In the genomic region with DNA sequence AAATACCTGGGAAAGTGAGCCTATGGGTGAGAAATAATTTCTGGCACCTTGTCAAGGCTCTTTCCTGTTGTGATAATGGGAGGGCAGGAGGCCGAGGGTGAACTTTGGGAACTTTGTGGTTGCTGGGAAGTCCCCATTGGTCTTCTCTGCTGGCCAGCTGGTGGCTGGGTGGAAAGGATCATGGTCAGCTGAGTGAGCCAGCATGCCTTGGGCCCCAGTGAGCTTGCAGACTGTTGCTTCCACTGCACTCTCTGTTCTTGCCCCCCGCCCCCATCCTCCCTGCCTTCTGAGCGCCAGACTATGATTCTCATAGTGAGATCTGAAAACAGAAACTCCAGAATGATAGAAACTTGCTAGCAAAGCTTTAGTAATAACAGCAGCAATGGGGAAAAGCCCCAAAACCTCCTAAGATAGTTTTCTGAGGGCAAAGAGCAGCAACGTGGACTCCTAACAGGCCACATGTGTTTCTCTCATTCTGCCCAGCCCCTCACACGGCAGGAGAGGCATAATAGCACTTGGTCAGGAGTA, we compare ENCODE assay signal across 11 cellular contexts.
DNase-seq lines count a peak whose midpoint lies in the region; ATAC-seq lines count a peak whose summit lies in the region.
"Had no signal": no experiment of that assay in that cellular context is flagged by ENCODE, and none has a peak within 500 bp of the region (broad histone marks: within the 10 kb centered on the region; RNA-seq: fewer than 3 reads in every experiment).

No MANE protein-coding gene starts in this region.

- H3K36me3 Mint-ChIP-seq in activated CD4-positive, alpha-beta T cell treated with anti-CD3 and anti-CD28 coated beads, Interleukin-2, amount 10 ng/mL, durations not matched to agents 24 days and 14 days (ENCODE audit: low read depth) = no peaks in the 10 kb centered on the region

- peak overlapping the region; percentile 39 for H3K27ac Mint-ChIP-seq in activated CD4-positive, alpha-beta T cell treated with anti-CD3 and anti-CD28 coated beads, Interleukin-2, amount 10 ng/mL, durations not matched to agents 24 days and 14 days

- peaks cover 12% of the 10 kb centered on the region for H3K4me1 Mint-ChIP-seq in activated CD4-positive, alpha-beta T cell treated with anti-CD3 and anti-CD28 coated beads, Interleukin-2, amount 10 ng/mL, durations not matched to agents 24 days and 14 days

- intact Hi-C loops in activated CD4-positive, alpha-beta T cell treated with anti-CD3 and anti-CD28 coated beads, Interleukin-2, amount 10 ng/mL, durations not matched to agents 24 days and 14 days (cut with micrococcal nuclease) = loop anchor here (1.0 to 5.0 kb wide), 4 partner anchors 69 to 746 kb away; partner anchors contain the start of gene VLDLR

- peak; percentile 58 for ATAC-seq in HG02852 (IDR thresholded peaks at IDR 0.05; ENCODE audit: unreplicated experiment)
- ATAC-seq: A549, heart left ventricle had no signal

- DNase-seq in activated CD4-positive, alpha-beta T cell treated with anti-CD3 and anti-CD28 coated beads, Interleukin-2, amount 10 ng/mL, durations not matched to agents 24 days and 14 days = peak; percentile 62
- DNase-seq in activated CD4-positive, alpha-beta T cell treated with anti-CD3 and anti-CD28 coated beads, Interleukin-2, amount 50 U/mL, for 4 hours = no peak
- DNase-seq in activated CD4-positive, CD25-positive, alpha-beta regulatory T cell treated with anti-CD3 and anti-CD28 coated beads, Interleukin-2, amount 50 U/mL, for 72 hours = peak; percentile 53
- DNase-seq in stimulated activated CD8-positive, alpha-beta memory T cell treated with anti-CD3 and anti-CD28 coated beads, Interleukin-7, amount 100 ng/mL, for 48 hours (ENCODE audit: extremely low read depth in 1 of 2, low read depth in 1 of 2) = peak; percentile 44 to 69
- DNase-seq in GOT3 (lab: John Stamatoyannopoulos, UW) = no peak
- DNase-seq in NCI-H2081 (lab: John Stamatoyannopoulos, UW) = no peak
- DNase-seq in effector CD4-positive, alpha-beta T cell = no peak
- DNase-seq: heart left ventricle; NK-92 treated with Interleukin-12 subunit alpha and Interleukin-12 subunit beta, amount 100 ng/mL, for 24 hours had no signal

- H3K4me3 Mint-ChIP-seq in activated CD4-positive, alpha-beta T cell treated with anti-CD3 and anti-CD28 coated beads, Interleukin-2, amount 10 ng/mL, durations not matched to agents 24 days and 14 days = no peak overlapping the region

- H3K9me3 Mint-ChIP-seq in activated CD4-positive, alpha-beta T cell treated with anti-CD3 and anti-CD28 coated beads, Interleukin-2, amount 10 ng/mL, durations not matched to agents 24 days and 14 days = no peaks in the 10 kb centered on the region

- peaks cover 14% of the 10 kb centered on the region for H3K27me3 Mint-ChIP-seq in activated CD4-positive, alpha-beta T cell treated with anti-CD3 and anti-CD28 coated beads, Interleukin-2, amount 10 ng/mL, durations not matched to agents 24 days and 14 days

Comparison
In these comparisons a context has a peak if more than half of its experiments do, and no peak if none do; other contexts are left out.
1. DNase-seq: peak in activated CD4-positive, alpha-beta T cell treated with anti-CD3 and anti-CD28 coated beads, Interleukin-2, amount 10 ng/mL, durations not matched to agents 24 days and 14 days (single experiment), activated CD4-positive, CD25-positive, alpha-beta regulatory T cell treated with anti-CD3 and anti-CD28 coated beads, Interleukin-2, amount 50 U/mL, for 72 hours (single experiment) and stimulated activated CD8-positive, alpha-beta memory T cell treated with anti-CD3 and anti-CD28 coated beads, Interleukin-7, amount 100 ng/mL, for 48 hours (2 of 2); none in activated CD4-positive, alpha-beta T cell treated with anti-CD3 and anti-CD28 coated beads, Interleukin-2, amount 50 U/mL, for 4 hours (0 of 2), GOT3 (single experiment), NCI-H2081 (0 of 2) and effector CD4-positive, alpha-beta T cell (single experiment).